In the genomic region with DNA sequence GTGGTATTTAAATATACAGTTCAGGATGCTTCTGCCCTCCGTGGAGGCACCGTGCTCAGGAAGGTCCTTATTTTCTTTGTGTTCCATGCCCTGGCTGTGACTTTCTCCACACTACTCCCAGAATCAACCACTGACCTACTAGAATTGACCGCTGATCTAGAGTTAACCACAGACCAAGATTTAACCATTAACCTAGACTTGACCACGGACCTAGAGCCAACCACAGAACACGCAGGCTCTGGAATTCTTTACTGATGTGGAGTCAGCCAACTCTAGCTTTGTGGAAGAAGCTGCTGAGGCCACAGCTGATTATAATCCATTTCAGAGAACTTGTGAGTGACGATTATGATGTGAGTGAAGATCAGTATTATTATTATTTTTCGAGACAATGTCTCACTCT, we compare ENCODE assay signal across 24 cellular contexts. TPM values are rescaled to one million over a fixed set of nuclear protein-coding genes. Genes with fewer than 3 reads are reported as not detected.
DNase-seq lines count a peak whose midpoint lies in the region; FAIRE-seq and TF ChIP-seq lines count a peak whose summit lies in the region.
"Had no signal": no experiment of that assay in that cellular context is flagged by ENCODE, and none has a peak within 500 bp of the region (broad histone marks: within the 10 kb centered on the region; RNA-seq: fewer than 3 reads in every experiment).

No MANE protein-coding gene starts in this region.

- TF ChIP-seq CTCF in MCF 10A (IDR thresholded peaks at IDR 0.05; ENCODE audit: unreplicated experiment) (no peak), breast epithelium (IDR thresholded peaks at IDR 0.05) (no peak), astrocyte (IDR thresholded peaks at IDR 0.05; ENCODE audit: insufficient read depth, low read depth, low read length) (no peak), testis (IDR thresholded peaks at IDR 0.05) (no peak), uterus (IDR thresholded peaks at IDR 0.05) (no peak), HFFc6 (IDR thresholded peaks at IDR 0.05) (no peak)

- no peak overlapping the region for H2BK120ac ChIP-seq in mesenchymal stem cell (ENCODE audit: low read depth, low read length)

- no peak overlapping the region for H3K14ac ChIP-seq in mesenchymal stem cell (ENCODE audit: low read length in 2 of 2)

- H4K8ac ChIP-seq in mesenchymal stem cell (ENCODE audit: low read length), result no peak overlapping the region

- H3K36me3 ChIP-seq in breast epithelium (no peaks in the 10 kb centered on the region), astrocyte (ENCODE audit: insufficient read depth, low read length) (peaks cover 8% of the 10 kb centered on the region), mesenchymal stem cell (ENCODE audit: control insufficient read depth in 1 of 2, insufficient read depth in 2 of 2, low read depth in 1 of 2, low read length in 2 of 2) (peaks cover 2 to 29% of the 10 kb centered on the region in 2 experiments), testis (ENCODE audit: low read depth, missing control alignments) (no peaks in the 10 kb centered on the region), uterus (no peaks in the 10 kb centered on the region)

- H3K9ac ChIP-seq in astrocyte (ENCODE audit: low read length), result no peak overlapping the region
- no peak overlapping the region for H3K9ac ChIP-seq in mesenchymal stem cell (ENCODE audit: low read length)
- H3K9ac ChIP-seq: BLaER1 treated with 17β-estradiol and CSF1 and Interleukin-3, amounts not matched to agents 10 nM and 100 nM had no signal

- TF ChIP-seq POLR2A in breast epithelium (IDR thresholded peaks at IDR 0.05) (no peak), testis (IDR thresholded peaks at IDR 0.05) (no peak), uterus (IDR thresholded peaks at IDR 0.05) (no peak)

- CTCF ChIA-PET in MCF 10A (lab: Yijun Ruan, JAX), result interaction anchor here (0.6 to 1.2 kb wide), 3 partner anchors 13 to 1231 kb away, joined by 3 read pairs; no protein-coding TSS in a partner anchor

- POLR2A ChIA-PET in MCF 10A (lab: Yijun Ruan, JAX), result interaction anchor here (2.8 to 5.0 kb wide), 3 partner anchors 18 to 55 kb away, joined by 13 to 46 read pairs (median 14); a partner anchor contains a TSS

- no peak overlapping the region for H2BK15ac ChIP-seq in mesenchymal stem cell (ENCODE audit: low read depth, poor library complexity, severe bottlenecking)

- H2BK12ac ChIP-seq in mesenchymal stem cell (ENCODE audit: low read length in 2 of 2), result no peak overlapping the region

- WGBS in mesenchymal stem cell, result 98% methylated on average over 7 of the region's 7 CpGs
- 91 to 94% methylated on average over 7 of the region's 7 CpGs for whole genome bisulfite sequencing in testis, 2 donors

- H3K4me3 ChIP-seq in breast epithelium (no peak overlapping the region), astrocyte (ENCODE audit: insufficient read depth, low read depth, low read length) (no peak overlapping the region), mesenchymal stem cell (ENCODE audit: insufficient read depth in 1 of 2, low read depth in 1 of 2, low read length in 2 of 2) (no peak overlapping the region), testis (no peak overlapping the region), uterus (no peak overlapping the region)
- H3K4me3 ChIP-seq: BLaER1 treated with 17β-estradiol and CSF1 and Interleukin-3, amounts not matched to agents 10 nM and 100 nM; Peyer's patch; SJCRH30 had no signal

- DNase-seq in MCF 10A (ENCODE audit: unreplicated experiment), result no peak
- DNase-seq in breast epithelium (ENCODE audit: low spot score in 2 of 2), result no peak
- peak; percentile 41 for DNase-seq in astrocyte (ENCODE audit: low read depth)
- no peak for DNase-seq in mesenchymal stem cell
- no peak for DNase-seq in testis
- DNase-seq in MV-4-11 (lab: John Stamatoyannopoulos, UW), result no peak
- DNase-seq in uterus, result no peak
- no peak for DNase-seq in HFFc6
- DNase-seq: Caco-2; CD4-positive, alpha-beta memory T cell; DMS153; GOT3; KG1; NCI-H1105 treated with DMSO at 0.1 percent for 48 hours; NCI-H2029 treated with DMSO at 0.1 percent for 48 hours; NCI-H226; NCI-H510A treated with DMSO at 0.1 percent for 48 hours; NCI-H748 treated with DMSO at 0.1 percent for 48 hours; Peyer's patch; SJCRH30 had no signal

- H3K4me1 ChIP-seq in breast epithelium, result peaks cover 0 to 3% of the 10 kb centered on the region in 2 donors
- H3K4me1 ChIP-seq in astrocyte (ENCODE audit: insufficient read depth, low read length), result peaks cover 2% of the 10 kb centered on the region
- H3K4me1 ChIP-seq in mesenchymal stem cell (ENCODE audit: control insufficient read depth, insufficient read depth, low read depth, low read length), result peaks cover 1% of the 10 kb centered on the region
- H3K4me1 ChIP-seq in testis, result peaks cover 17% of the 10 kb centered on the region
- H3K4me1 ChIP-seq in uterus, result no peaks in the 10 kb centered on the region

- no peak for FAIRE-seq in astrocyte (lab: Jason Lieb, UNC)
- FAIRE-seq: GM12891 had no signal

- H3K27me3 Mint-ChIP-seq in MCF 10A (ENCODE audit: insufficient read depth, unreplicated experiment), result no peaks in the 10 kb centered on the region
- H3K27me3 Mint-ChIP-seq in astrocyte (ENCODE audit: low read depth, unreplicated experiment), result no peaks in the 10 kb centered on the region
- H3K27me3 Mint-ChIP-seq in HFFc6 (ENCODE audit: insufficient read depth), result no peaks in the 10 kb centered on the region; the same call in 1 of the 2 replicates
- H3K27me3 Mint-ChIP-seq: CD4-positive, alpha-beta memory T cell had no signal

- no TSS peak for BruUV-seq in MCF 10A (replicated peaks; lab: Mats Ljungman, UMichigan)

- H3K36me3 Mint-ChIP-seq in MCF 10A (ENCODE audit: insufficient read depth, unreplicated experiment) (peaks cover 23% of the 10 kb centered on the region), astrocyte (ENCODE audit: low read depth, unreplicated experiment) (peaks cover 11% of the 10 kb centered on the region), HFFc6 (ENCODE audit: low read depth) (peaks cover 26% of the 10 kb centered on the region)

- peak overlapping the region; percentile 69 for H3K27ac Mint-ChIP-seq in MCF 10A (ENCODE audit: low read depth, unreplicated experiment)
- no peak overlapping the region for H3K27ac Mint-ChIP-seq in astrocyte (ENCODE audit: unreplicated experiment)
- no peak overlapping the region for H3K27ac Mint-ChIP-seq in HFFc6

- H3K27ac ChIP-seq in breast epithelium (no peak overlapping the region), astrocyte (ENCODE audit: low read depth, low read length) (no peak overlapping the region), mesenchymal stem cell (ENCODE audit: low read length, poor library complexity, severe bottlenecking) (peak overlapping the region; percentile 45), testis (peak overlapping the region; percentile 18 to 23), uterus (no peak overlapping the region)
- H3K27ac ChIP-seq: 22Rv1, HL-60, Peyer's patch, SJCRH30 had no signal

- H3K4ac ChIP-seq in mesenchymal stem cell (ENCODE audit: low read depth in 1 of 2, low read length in 2 of 2), result no peak overlapping the region

- peaks cover 96% of the 10 kb centered on the region for H3K79me2 ChIP-seq in astrocyte (ENCODE audit: insufficient read depth, low read length)

- H3K23ac ChIP-seq in mesenchymal stem cell (ENCODE audit: low read length in 2 of 2), result no peak overlapping the region

- H3K79me1 ChIP-seq in mesenchymal stem cell (replicated peaks; ENCODE audit: low read length, poor library complexity, severe bottlenecking), result peaks cover 17% of the 10 kb centered on the region

- H3K4me2 ChIP-seq in astrocyte (ENCODE audit: low read length) (no peak overlapping the region), mesenchymal stem cell (ENCODE audit: low read length, poor library complexity, severe bottlenecking) (no peak overlapping the region)

- H3K4me1 Mint-ChIP-seq in MCF 10A (ENCODE audit: insufficient read depth, unreplicated experiment) (peaks cover 33% of the 10 kb centered on the region), astrocyte (ENCODE audit: low read depth, unreplicated experiment) (peaks cover 21% of the 10 kb centered on the region), HFFc6 (ENCODE audit: low read depth) (peaks cover 34% of the 10 kb centered on the region)

- H3K4me3 Mint-ChIP-seq in MCF 10A (ENCODE audit: unreplicated experiment) (no peak overlapping the region), astrocyte (ENCODE audit: unreplicated experiment) (no peak overlapping the region), HFFc6 (no peak overlapping the region)
- H3K4me3 Mint-ChIP-seq: CD4-positive, alpha-beta memory T cell had no signal

- H3K9me3 ChIP-seq in breast epithelium, result peaks cover 0 to 2% of the 10 kb centered on the region in 2 donors
- no peaks in the 10 kb centered on the region for H3K9me3 ChIP-seq in astrocyte (ENCODE audit: insufficient read depth, low read depth, low read length)
- H3K9me3 ChIP-seq in mesenchymal stem cell (ENCODE audit: control insufficient read depth, low read length), result no peaks in the 10 kb centered on the region
- no peaks in the 10 kb centered on the region for H3K9me3 ChIP-seq in testis
- no peaks in the 10 kb centered on the region for H3K9me3 ChIP-seq in uterus
- H3K9me3 ChIP-seq: Caco-2, Peyer's patch, SJCRH30 had no signal

- H2AK5ac ChIP-seq in mesenchymal stem cell (ENCODE audit: low read length, severe bottlenecking), result no peak overlapping the region

- peaks cover 1% of the 10 kb centered on the region for H3K9me3 Mint-ChIP-seq in MCF 10A (ENCODE audit: unreplicated experiment)
- no peaks in the 10 kb centered on the region for H3K9me3 Mint-ChIP-seq in astrocyte (ENCODE audit: unreplicated experiment)
- no peaks in the 10 kb centered on the region for H3K9me3 Mint-ChIP-seq in HFFc6

- H4K20me1 ChIP-seq in astrocyte (ENCODE audit: insufficient read depth, low read length), result peaks cover 31% of the 10 kb centered on the region

- intact Hi-C loops in MCF 10A (cut with micrococcal nuclease) (no loop called here), breast epithelium (cut with DNase I; ENCODE audit: low total_unique reads) (no loop called here), testis (cut with DNase I; ENCODE audit: low total_unique reads) (no loop called here), uterus (cut with DNase I; ENCODE audit: low total_unique reads) (no loop called here)

- no peaks in the 10 kb centered on the region for H3K27me3 ChIP-seq in breast epithelium
- H3K27me3 ChIP-seq in astrocyte (ENCODE audit: insufficient read depth, low read length), result no peaks in the 10 kb centered on the region
- H3K27me3 ChIP-seq in mesenchymal stem cell (ENCODE audit: control insufficient read depth in 1 of 2, insufficient read depth in 1 of 2, low read length in 2 of 2), result no peaks in the 10 kb centered on the region
- H3K27me3 ChIP-seq in testis, result no peaks in the 10 kb centered on the region
- H3K27me3 ChIP-seq in uterus, result no peaks in the 10 kb centered on the region
- H3K27me3 ChIP-seq: BLaER1 treated with 17β-estradiol and CSF1 and Interleukin-3, amounts not matched to agents 10 nM and 100 nM; Peyer's patch; SJCRH30 had no signal

- H2AFZ ChIP-seq in astrocyte (ENCODE audit: low read depth, low read length) (no peak overlapping the region), mesenchymal stem cell (ENCODE audit: low read depth, low read length) (no peak overlapping the region)

- H4K91ac ChIP-seq in mesenchymal stem cell (ENCODE audit: low read length), result no peak overlapping the region

- no peak overlapping the region for H3K18ac ChIP-seq in mesenchymal stem cell (ENCODE audit: low read depth in 1 of 2, low read length in 2 of 2)

- no peak overlapping the region for H2BK5ac ChIP-seq in mesenchymal stem cell (ENCODE audit: low read depth, low read length, poor library complexity, severe bottlenecking)

RNA-seq across cellular contexts. Expression of a gene that starts 18.0 kb away (rescaled TPM):
- 41.2 and 47.4 TPM in 2 replicates for total RNA-seq in MCF 10A (2022)
- total RNA-seq in breast epithelium, result 10 to 100 TPM; 10.9 to 23.4 (median 20.6) TPM
- 24.5 and 27.8 TPM in 2 replicates for total RNA-seq in astrocyte
- 21.8 TPM for polyA plus RNA-seq in mesenchymal stem cell (2013, experiment 1 of 2)
- 21.1 TPM for polyA plus RNA-seq in mesenchymal stem cell (2013, experiment 2 of 2)
- 10 to 100 TPM; 28.1 to 29.9 TPM for total RNA-seq in testis
- 19.0 TPM for polyA plus RNA-seq in testis (ENCODE audit: insufficient read depth, low read depth, low replicate concordance)
- total RNA-seq in uterus, result 10 to 100 TPM in 3 of 4 donors, 1 to 10 TPM in 1; 6.2 to 35.1 (median 20.9) TPM
- total RNA-seq in HFFc6 (2021; fragmentation: NEBNext Ultra II Directional; extraction: Animal tissue kit (Norgen Biotek cat#: 25700)), result 10 to 100 TPM; 22.9 to 31.5 (median 24.7) TPM

Comparison
In these comparisons a context has a peak if more than half of its experiments do, and no peak if none do; other contexts are left out.
1. H3K27ac ChIP-seq: peak in mesenchymal stem cell (single experiment) and testis (2 of 2); none in breast epithelium (0 of 2), astrocyte (single experiment) and uterus (0 of 2).